Comparison of ENCODE assay signal across 13 cellular contexts in genomic region chr3:183370391-183370790, GRCh38. TPM values are rescaled to one million over a fixed set of nuclear protein-coding genes. Genes with fewer than 3 reads are reported as not detected.
A peak's percentile ranks its signal among the peaks of the same experiment; 100 is the strongest.
DNase-seq lines count a peak whose midpoint lies in the region; ATAC-seq, FAIRE-seq and TF ChIP-seq lines count a peak whose summit lies in the region.
"Had no signal": no experiment of that assay in that cellular context is flagged by ENCODE, and none has a peak within 500 bp of the region (broad histone marks: within the 10 kb centered on the region; RNA-seq: fewer than 3 reads in every experiment).

No MANE protein-coding gene starts in this region.

- dilution Hi-C loops in mammary epithelial cell (cut with HindIII; ENCODE audit: low sequenced_read_pairs): no loop called here

- peaks cover 27% of the 10 kb centered on the region for H3K4me1 ChIP-seq in A549
- peaks cover 28% of the 10 kb centered on the region for H3K4me1 ChIP-seq in mammary epithelial cell (ENCODE audit: insufficient read depth, low read length)
- H3K4me1 ChIP-seq in BE2C: no peaks in the 10 kb centered on the region

- no peak for TF ChIP-seq POLR2A in A549 (IDR thresholded peaks at IDR 0.05; ENCODE audit: low read length)

- H3K9ac ChIP-seq in mammary epithelial cell (ENCODE audit: insufficient read depth, low read length): peak overlapping the region; percentile 75

- H3K36me3 Mint-ChIP-seq in activated CD8-positive, alpha-beta memory T cell treated with anti-CD3 and anti-CD28 coated beads, Interleukin-2, amount 10 ng/mL, durations not matched to agents 7 days and 5 days: peaks cover 3% of the 10 kb centered on the region

- no peak overlapping the region for H2AFZ ChIP-seq in mammary epithelial cell (ENCODE audit: low read depth, low read length)

- 85% methylated on average over 4 of the region's 4 CpGs for WGBS in A549 (ENCODE audit: missing lambda C conversion rate)
- 61% methylated on average over 4 of the region's 4 CpGs for WGBS in mammary epithelial cell (ENCODE audit: low coverage, missing lambda C conversion rate)

- DNase-seq in A549 (ENCODE audit: low read depth in 1 of 2, low spot score in 1 of 2) (no peak), HL-60 (ENCODE audit: low read depth in 1 of 2, low spot score in 1 of 2) (no peak), mammary epithelial cell (no peak), iris pigment epithelial cell (ENCODE audit: low read depth) (peak; percentile 19), BE2C (no peak), germinal center (ENCODE audit: low spot score) (no peak), NCI-H2227 (lab: John Stamatoyannopoulos, UW; ENCODE audit: unreplicated experiment) (no peak)
- no peak for DNase-seq in activated CD8-positive, alpha-beta memory T cell treated with anti-CD3 and anti-CD28 coated beads, Interleukin-2, amount 10 ng/mL, durations not matched to agents 7 days and 5 days
- DNase-seq: activated T-cell treated with anti-CD3 and anti-CD28 coated beads for 4 hours, amygdala, DND-41, kidney, NCI-H1092 treated with DMSO at 0.1 percent for 48 hours had no signal

- no peak for TF ChIP-seq EP300 in A549 (IDR thresholded peaks at IDR 0.05)

- H3K4me3 Mint-ChIP-seq in activated CD8-positive, alpha-beta memory T cell treated with anti-CD3 and anti-CD28 coated beads, Interleukin-2, amount 10 ng/mL, durations not matched to agents 7 days and 5 days: no peak overlapping the region

- intact Hi-C loops in mammary epithelial cell (cut with micrococcal nuclease): loop anchor here (1.0 to 2.0 kb wide), 3 partner anchors 42 to 117 kb away; partner anchors contain the start of gene B3GNT5

- H3K4me1 Mint-ChIP-seq in activated CD8-positive, alpha-beta memory T cell treated with anti-CD3 and anti-CD28 coated beads, Interleukin-2, amount 10 ng/mL, durations not matched to agents 7 days and 5 days: peaks cover 23% of the 10 kb centered on the region

- H3K27me3 Mint-ChIP-seq in activated CD8-positive, alpha-beta memory T cell treated with anti-CD3 and anti-CD28 coated beads, Interleukin-2, amount 10 ng/mL, durations not matched to agents 7 days and 5 days: no peaks in the 10 kb centered on the region

- TF ChIP-seq CTCF in A549 (IDR thresholded peaks at IDR 0.05) (no peak), HL-60 (IDR thresholded peaks at IDR 0.05; ENCODE audit: insufficient read depth, low read length) (no peak), mammary epithelial cell (conservative IDR thresholded peaks at IDR 0.05 in 1 of 2, IDR thresholded peaks at IDR 0.05 in 1 of 2; ENCODE audit: extremely low read depth in 1 of 2, insufficient read depth in 1 of 2, low read depth in 1 of 2, low read length in 2 of 2) (no peak), BE2C (IDR thresholded peaks at IDR 0.05; ENCODE audit: low read depth, low read length) (no peak)

- no peaks in the 10 kb centered on the region for H3K79me2 ChIP-seq in mammary epithelial cell (ENCODE audit: insufficient read depth, low read length)

- H4K20me1 ChIP-seq in mammary epithelial cell (ENCODE audit: insufficient read depth, low read length): no peaks in the 10 kb centered on the region

- ATAC-seq in A549: no peak; a peak in 1 of 6 replicates
- no peak for ATAC-seq in activated CD8-positive, alpha-beta memory T cell treated with anti-CD3 and anti-CD28 coated beads, Interleukin-2, amount 10 ng/mL, durations not matched to agents 7 days and 5 days

- no peaks in the 10 kb centered on the region for H3K9me3 Mint-ChIP-seq in activated CD8-positive, alpha-beta memory T cell treated with anti-CD3 and anti-CD28 coated beads, Interleukin-2, amount 10 ng/mL, durations not matched to agents 7 days and 5 days (ENCODE audit: low read depth)

- no peak overlapping the region for H3K27ac Mint-ChIP-seq in activated CD8-positive, alpha-beta memory T cell treated with anti-CD3 and anti-CD28 coated beads, Interleukin-2, amount 10 ng/mL, durations not matched to agents 7 days and 5 days

- H3K4me3 ChIP-seq in A549 (no peak overlapping the region), HL-60 (replicated peaks; ENCODE audit: insufficient read depth, low read length) (no peak overlapping the region), mammary epithelial cell (replicated peaks in 1 of 3; ENCODE audit: insufficient read depth in 1 of 3, low read depth in 2 of 3, low read length in 3 of 3) (no peak overlapping the region), BE2C (ENCODE audit: low read depth, low read length) (no peak overlapping the region)

- H3K9me3 ChIP-seq in A549 (no peaks in the 10 kb centered on the region), mammary epithelial cell (replicated peaks; ENCODE audit: insufficient read depth, low read length) (no peaks in the 10 kb centered on the region), BE2C (no peaks in the 10 kb centered on the region)

- BruUV-seq in mammary epithelial cell (replicated peaks; lab: Mats Ljungman, UMichigan): no TSS peak

- H3K27ac ChIP-seq in A549: peak overlapping the region; percentile 83; a peak in 5 of 6 replicates
- H3K27ac ChIP-seq in HL-60 (replicated peaks): 0 out of 2 replicates have a peak overlapping the region, but pooled peaks have one; percentile 1
- peak overlapping the region; percentile 95 for H3K27ac ChIP-seq in mammary epithelial cell (ENCODE audit: insufficient read depth, low read depth, low read length)

- no peak for FAIRE-seq in A549 (lab: Jason Lieb, UNC)
- FAIRE-seq: kidney had no signal

- CTCF ChIA-PET in A549 (lab: Yijun Ruan, JAX) (interaction anchor here (1.3 kb wide), 1 partner anchor 11 kb away, joined by 5 read pairs; no protein-coding TSS in a partner anchor), mammary epithelial cell (lab: Charles Lee; ENCODE audit: low non-redundant PET) (no interaction called here)
- CTCF ChIA-PET in activated CD8-positive, alpha-beta memory T cell treated with anti-CD3 and anti-CD28 coated beads, Interleukin-2, amount 10 ng/mL, durations not matched to agents 7 days and 5 days (lab: Charles Lee): interaction anchor here (1.4 kb wide), 2 partner anchors 10 to 185 kb away, joined by 3 to 4 read pairs; no protein-coding TSS in a partner anchor

- H3K36me3 ChIP-seq in mammary epithelial cell (ENCODE audit: insufficient read depth, low read length) (no peaks in the 10 kb centered on the region), BE2C (no peaks in the 10 kb centered on the region)

- H3K27me3 ChIP-seq in HL-60 (ENCODE audit: insufficient read depth, poor library complexity, severe bottlenecking): no peaks in the 10 kb centered on the region
- H3K27me3 ChIP-seq in mammary epithelial cell (ENCODE audit: insufficient read depth, low read length): no peaks in the 10 kb centered on the region
- H3K27me3 ChIP-seq in BE2C: no peaks in the 10 kb centered on the region

- TF ChIP-seq RAD21 in A549 (conservative IDR thresholded peaks at IDR 0.05 in 1 of 2, IDR thresholded peaks at IDR 0.05 in 1 of 2): no peak

- in situ Hi-C loops in mammary epithelial cell (cut with MboI; ENCODE audit: low sequenced_read_pairs in 2 of 2): loop anchor here in 1 of 2 donors (10.0 kb wide), 1 partner anchor 96 kb away; no protein-coding TSS in a partner anchor

- peak overlapping the region; percentile 46 for H3K4me2 ChIP-seq in A549
- H3K4me2 ChIP-seq in mammary epithelial cell (ENCODE audit: insufficient read depth, low read depth, low read length): peak overlapping the region; percentile 58

- POLR2A ChIA-PET in A549 (lab: Yijun Ruan, JAX): interaction anchor here (0.6 kb wide), 1 partner anchor 82 kb away, joined by 4 read pairs; no protein-coding TSS in a partner anchor

TF ChIP-seq in A549, 52 proteins besides CTCF, POLR2A, EP300 and RAD21:
- TF ChIP-seq CBX2 (IDR thresholded peaks at IDR 0.05; ENCODE audit: borderline replicate concordance, low read depth): no peak
- no peak for TF ChIP-seq CHD2 (IDR thresholded peaks at IDR 0.05; ENCODE audit: low read length, partially characterized antibody)
TF ChIP-seq in A549: peak in this region for 0.

RNA-seq across cellular contexts. Expression of gene MCF2L2, which starts 58.0 kb away (rescaled TPM):
- polyA plus RNA-seq in A549 (2011; rRNA removed) (0.05 and 0.12 TPM in 2 replicates), A549 (2017; fragmentation: RNase III; extraction: RNeasy Plus Mini Kit Qiagen cat#74134 plus additional on column Dnase treatment) (0.03 to 0.04 TPM in 2 of 3 replicates, not detected in the other), mammary epithelial cell (0.26 TPM)
- 0.01 and 0.04 TPM in 2 replicates for polyA plus RNA-seq in A549 (2012; cell fraction: cytosol; rRNA removed)
- 0.01 and 0.02 TPM in 2 replicates for polyA plus RNA-seq in A549 (2012; cell fraction: nucleus; rRNA removed)
- 0.05 and 0.41 TPM in 2 replicates for polyA minus RNA-seq in A549 (2011; rRNA and poly(A)+ RNA removed)
- 1 to 10 TPM; 2.0 to 2.7 TPM for total RNA-seq in mammary epithelial cell
- polyA minus RNA-seq in mammary epithelial cell: not detected
- 10 to 100 TPM in 1 of 2 experiments, 1 to 10 TPM in 1; 6.0 to 11.4 TPM for total RNA-seq in activated CD8-positive, alpha-beta memory T cell treated with anti-CD3 and anti-CD28 coated beads, Interleukin-2, amount 10 ng/mL, durations not matched to agents 7 days and 5 days
- 4.8 TPM for polyA plus RNA-seq in BE2C (2012; ENCODE audit: insufficient read depth, insufficient read length, low read depth)

Comparison
In these comparisons a context has a peak if more than half of its experiments do, and no peak if none do; other contexts are left out.
1. H3K27ac ChIP-seq: peak in every context shown above with its lines; median percentile 95 in mammary epithelial cell; 83 in A549; 1 in HL-60.